ENCODE assay signal across 8 cellular contexts in the genomic region with DNA sequence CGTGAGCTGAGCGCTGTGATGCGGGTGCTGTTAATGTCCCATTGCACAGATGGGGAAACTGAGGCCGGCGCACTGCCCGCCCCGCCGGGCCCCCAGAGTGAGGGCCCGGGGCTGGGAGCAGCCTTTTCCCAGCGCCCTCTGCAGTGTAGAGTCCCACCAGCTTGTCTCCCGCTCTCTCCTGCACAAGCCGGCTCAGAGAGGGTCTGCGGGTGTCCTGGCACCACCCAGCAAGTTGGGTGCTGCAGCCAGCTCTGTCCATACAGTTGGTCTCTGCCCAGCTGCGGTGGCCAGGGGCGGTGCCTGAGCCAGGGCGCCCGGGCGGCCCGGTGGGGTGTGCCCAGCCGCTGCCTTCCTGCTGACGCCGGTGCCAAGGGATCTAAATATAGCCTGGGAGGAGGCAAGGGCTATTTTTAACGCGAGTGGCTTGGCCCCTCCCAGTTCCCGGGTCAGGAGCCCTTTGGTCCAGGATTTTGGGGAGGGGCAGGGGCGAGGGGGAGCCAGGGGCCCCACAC. TPM values are rescaled to one million over a fixed set of nuclear protein-coding genes. Genes with fewer than 3 reads are reported as not detected.
DNase-seq lines count a peak whose midpoint lies in the region; ATAC-seq and TF ChIP-seq lines count a peak whose summit lies in the region.

No MANE protein-coding gene starts in this region.

- peaks cover 11 to 37% (median 12%) of the 10 kb centered on the region in 3 donors for H3K4me1 Mint-ChIP-seq in CD8-positive, alpha-beta memory T cell
- H3K4me1 Mint-ChIP-seq in activated CD8-positive, alpha-beta T cell treated with anti-CD3 and anti-CD28 coated beads for 36 hours (ENCODE audit: low read depth): peaks cover 24% of the 10 kb centered on the region

- H3K79me1 ChIP-seq in neuronal stem cell (ENCODE audit: low read depth, low read length): no peaks in the 10 kb centered on the region

- H3K14ac ChIP-seq in neuronal stem cell (ENCODE audit: low read length): peak overlapping the region; percentile 25

- 0% methylated on average over 1 of the region's 26 CpGs; no CpG with 5 or more reads in 1 of the 2 donors for WGBS in gastroesophageal sphincter (ENCODE audit: low coverage in 1 of 2), 2 donors
- WGBS in neuronal stem cell (ENCODE audit: extremely low coverage in 2 of 2, insufficient read length in 2 of 2, insufficient replicate concordance in 1 of 2), 2 donors: no CpG with 5 or more reads among the region's 26 CpGs

- peaks cover 19% of the 10 kb centered on the region for H3K4me1 ChIP-seq in CD8-positive, alpha-beta memory T cell (ENCODE audit: insufficient read depth, low read length)
- H3K4me1 ChIP-seq in gastroesophageal sphincter (peaks cover 0 to 42% (median 32%) of the 10 kb centered on the region in 3 donors), neuronal stem cell (ENCODE audit: control insufficient read depth in 2 of 2, insufficient read depth in 1 of 2, low read depth in 1 of 2, low read length in 2 of 2) (peaks cover 3 to 21% of the 10 kb centered on the region in 2 donors)

- no peak overlapping the region for H2BK12ac ChIP-seq in neuronal stem cell (ENCODE audit: low read length)

- H3K27me3 ChIP-seq in CD8-positive, alpha-beta memory T cell (ENCODE audit: insufficient read depth, low read length, poor library complexity, severe bottlenecking): peaks cover 9% of the 10 kb centered on the region
- no peaks in the 10 kb centered on the region for H3K27me3 ChIP-seq in gastroesophageal sphincter
- H3K27me3 ChIP-seq in neuronal stem cell (ENCODE audit: control insufficient read depth in 3 of 3, insufficient read depth in 3 of 3, low read depth in 1 of 3, low read length in 3 of 3): peaks cover 0 to 68% (median 10%) of the 10 kb centered on the region in 3 experiments

- peak in 2 of 5 donors; percentile 16 to 27 for DNase-seq in CD8-positive, alpha-beta memory T cell
- DNase-seq in HPDE6-E6E7 (ENCODE audit: extremely low spot score) (peak; percentile 45), neuronal stem cell (ENCODE audit: low spot score) (no peak), SIG-M5 treated with dmso at 0.1 percent for 504 hours (lab: John Stamatoyannopoulos, UW; ENCODE audit: unreplicated experiment) (no peak), SKM-1 (lab: John Stamatoyannopoulos, UW; ENCODE audit: unreplicated experiment) (no peak)
- DNase-seq in activated CD8-positive, alpha-beta T cell treated with anti-CD3 and anti-CD28 coated beads for 36 hours: no peak
- DNase-seq in effector CD8-positive, alpha-beta T cell (lab: John Stamatoyannopoulos, UW): no peak

- H2BK15ac ChIP-seq in neuronal stem cell (ENCODE audit: low read length): peak overlapping the region; percentile 95

- H3K23ac ChIP-seq in neuronal stem cell (ENCODE audit: low read depth, low read length, poor library complexity): peak overlapping the region; percentile 100

- H2AFZ ChIP-seq in neuronal stem cell (ENCODE audit: low read length): peak overlapping the region; percentile 78

- H3K27ac Mint-ChIP-seq in CD8-positive, alpha-beta memory T cell: peak overlapping the region in 3 of 8 donors; percentile 60 to 66 (median 65)
- no peak overlapping the region for H3K27ac Mint-ChIP-seq in activated CD8-positive, alpha-beta T cell treated with anti-CD3 and anti-CD28 coated beads for 36 hours

- peak overlapping the region; percentile 81 for H3K4me2 ChIP-seq in neuronal stem cell (ENCODE audit: insufficient read depth, low read length, poor library complexity, severe bottlenecking)

- H3K4me3 ChIP-seq in CD8-positive, alpha-beta memory T cell (ENCODE audit: low read length): peak overlapping the region; percentile 77
- H3K4me3 ChIP-seq in gastroesophageal sphincter (peak overlapping the region; percentile 29 to 64), neuronal stem cell (ENCODE audit: low read length in 2 of 2) (peak overlapping the region; percentile 32 to 76)

- TF ChIP-seq EP300 in gastroesophageal sphincter (IDR thresholded peaks at IDR 0.05): no peak

- POLR2A ChIA-PET in CD8-positive, alpha-beta memory T cell (lab: Charles Lee): interaction anchor here (0.7 to 5.2 kb wide), 5 partner anchors 8 to 58 kb away, joined by 3 to 47 read pairs (median 4); a partner anchor contains a TSS
- POLR2A ChIA-PET in activated CD8-positive, alpha-beta T cell treated with anti-CD3 and anti-CD28 coated beads for 36 hours (lab: Charles Lee): interaction anchor here (0.7 to 2.9 kb wide), 4 partner anchors 11 to 23 kb away, joined by 3 to 12 read pairs (median 4); a partner anchor contains a TSS

- peak overlapping the region; percentile 43 for H3K27ac ChIP-seq in CD8-positive, alpha-beta memory T cell (ENCODE audit: low read depth, low read length)
- H3K27ac ChIP-seq in gastroesophageal sphincter: peak overlapping the region; percentile 44 to 97 (median 94)
- no peak overlapping the region for H3K27ac ChIP-seq in neuronal stem cell (replicated peaks; ENCODE audit: low read length)

- no peak overlapping the region for H4K91ac ChIP-seq in neuronal stem cell (ENCODE audit: low read depth, low read length, poor library complexity)

- H3K9ac ChIP-seq in neuronal stem cell (ENCODE audit: low read depth, low read length, poor library complexity): peak overlapping the region; percentile 83

- H2BK5ac ChIP-seq in neuronal stem cell (ENCODE audit: low read length): no peak overlapping the region

- no peaks in the 10 kb centered on the region for H3K36me3 Mint-ChIP-seq in CD8-positive, alpha-beta memory T cell
- H3K36me3 Mint-ChIP-seq in activated CD8-positive, alpha-beta T cell treated with anti-CD3 and anti-CD28 coated beads for 36 hours (ENCODE audit: low read depth): no peaks in the 10 kb centered on the region

- TF ChIP-seq CTCF in activated CD8-positive, alpha-beta T cell treated with anti-CD3 and anti-CD28 coated beads for 36 hours (IDR thresholded peaks at IDR 0.05): no peak
- no peak for TF ChIP-seq CTCF in gastroesophageal sphincter (IDR thresholded peaks at IDR 0.05)

- peak overlapping the region; percentile 99 for H3K18ac ChIP-seq in neuronal stem cell (ENCODE audit: low read length)

- peak overlapping the region; percentile 56 to 87 (median 73) for H3K4me3 Mint-ChIP-seq in CD8-positive, alpha-beta memory T cell
- H3K4me3 Mint-ChIP-seq in activated CD8-positive, alpha-beta T cell treated with anti-CD3 and anti-CD28 coated beads for 36 hours: peak overlapping the region; percentile 32

- H2AK5ac ChIP-seq in neuronal stem cell (ENCODE audit: low read depth, low read length): peak overlapping the region; percentile 97

- intact Hi-C loops in activated CD8-positive, alpha-beta T cell treated with anti-CD3 and anti-CD28 coated beads for 36 hours (cut with micrococcal nuclease): no loop called here

- TF ChIP-seq POLR2A in gastroesophageal sphincter (IDR thresholded peaks at IDR 0.05): peak in 1 of 2 donors; percentile 3

- no peak overlapping the region for H2BK120ac ChIP-seq in neuronal stem cell (ENCODE audit: low read depth, low read length)

- H3K4ac ChIP-seq in neuronal stem cell (ENCODE audit: low read length): no peak overlapping the region

- no peaks in the 10 kb centered on the region for H3K36me3 ChIP-seq in CD8-positive, alpha-beta memory T cell (ENCODE audit: insufficient read depth, low read length)
- H3K36me3 ChIP-seq in gastroesophageal sphincter: no peaks in the 10 kb centered on the region
- H3K36me3 ChIP-seq in neuronal stem cell (replicated peaks in 1 of 2; ENCODE audit: control insufficient read depth in 2 of 2, insufficient read depth in 2 of 2, low read length in 2 of 2): peaks cover 0 to 2% of the 10 kb centered on the region in 2 donors

- H3K9me3 Mint-ChIP-seq in CD8-positive, alpha-beta memory T cell: no peaks in the 10 kb centered on the region
- H3K9me3 Mint-ChIP-seq in activated CD8-positive, alpha-beta T cell treated with anti-CD3 and anti-CD28 coated beads for 36 hours: no peaks in the 10 kb centered on the region

- no peak overlapping the region for H4K8ac ChIP-seq in neuronal stem cell (ENCODE audit: low read depth, low read length)

- H3K27me3 Mint-ChIP-seq in CD8-positive, alpha-beta memory T cell: peaks cover 18 to 20% of the 10 kb centered on the region in 2 donors
- peaks cover 21% of the 10 kb centered on the region for H3K27me3 Mint-ChIP-seq in activated CD8-positive, alpha-beta T cell treated with anti-CD3 and anti-CD28 coated beads for 36 hours

- ATAC-seq in activated CD8-positive, alpha-beta T cell treated with anti-CD3 and anti-CD28 coated beads for 36 hours: peak; percentile 28
- peak; percentile 80 for ATAC-seq in gastroesophageal sphincter

- H3K9me3 ChIP-seq in CD8-positive, alpha-beta memory T cell (ENCODE audit: low read length): no peaks in the 10 kb centered on the region
- H3K9me3 ChIP-seq in gastroesophageal sphincter (no peaks in the 10 kb centered on the region), neuronal stem cell (replicated peaks in 1 of 2; ENCODE audit: control insufficient read depth in 2 of 2, insufficient read depth in 1 of 2, low read depth in 1 of 2, low read length in 2 of 2) (peaks cover 0 to 3% of the 10 kb centered on the region in 2 donors)

- CTCF ChIA-PET in CD8-positive, alpha-beta memory T cell (lab: Charles Lee): interaction anchor here (0.8 to 1.8 kb wide), 4 partner anchors 8 to 83 kb away, joined by 3 to 6 read pairs (median 5); a partner anchor contains a TSS
- CTCF ChIA-PET in activated CD8-positive, alpha-beta T cell treated with anti-CD3 and anti-CD28 coated beads for 36 hours (lab: Charles Lee): interaction anchor here (1.0 to 1.2 kb wide), 2 partner anchors 17 to 116 kb away, joined by 3 to 4 read pairs; no protein-coding TSS in a partner anchor

RNA-seq across cellular contexts. Expression of a gene that starts 19.3 kb away (rescaled TPM):
- 10 to 100 TPM; 51.1 to 53.7 TPM for total RNA-seq in CD8-positive, alpha-beta memory T cell
- 90.7 TPM for polyA plus RNA-seq in CD8-positive, alpha-beta memory T cell
- 100 to 1,000 TPM in 1 of 2 experiments, 10 to 100 TPM in 1; 98.3 to 102 TPM for total RNA-seq in activated CD8-positive, alpha-beta T cell treated with anti-CD3 and anti-CD28 coated beads for 36 hours
- 100 to 1,000 TPM in 1 of 4 donors, 10 to 100 TPM in 3; 69.9 to 374 (median 88.7) TPM for total RNA-seq in gastroesophageal sphincter
- polyA plus RNA-seq in neuronal stem cell (2013, experiment 1 of 2): 3.0 TPM
- 2.3 TPM for polyA plus RNA-seq in neuronal stem cell (2013, experiment 2 of 2)

RNA-seq across cellular contexts. Expression of a gene that starts 38.4 kb away (rescaled TPM):
- total RNA-seq in CD8-positive, alpha-beta memory T cell: 100 to 1,000 TPM; 110 to 116 TPM
- polyA plus RNA-seq in CD8-positive, alpha-beta memory T cell: 13.1 TPM
- total RNA-seq in activated CD8-positive, alpha-beta T cell treated with anti-CD3 and anti-CD28 coated beads for 36 hours: 10 to 100 TPM; 90.9 to 96.3 TPM
- total RNA-seq in gastroesophageal sphincter: 10 to 100 TPM; 17.4 to 41.5 (median 26.8) TPM
- 123 TPM for polyA plus RNA-seq in neuronal stem cell (2013, experiment 1 of 2)
- polyA plus RNA-seq in neuronal stem cell (2013, experiment 2 of 2): 124 TPM
